Comparison of ENCODE assay signal across 1 cellular context in the genomic region with DNA sequence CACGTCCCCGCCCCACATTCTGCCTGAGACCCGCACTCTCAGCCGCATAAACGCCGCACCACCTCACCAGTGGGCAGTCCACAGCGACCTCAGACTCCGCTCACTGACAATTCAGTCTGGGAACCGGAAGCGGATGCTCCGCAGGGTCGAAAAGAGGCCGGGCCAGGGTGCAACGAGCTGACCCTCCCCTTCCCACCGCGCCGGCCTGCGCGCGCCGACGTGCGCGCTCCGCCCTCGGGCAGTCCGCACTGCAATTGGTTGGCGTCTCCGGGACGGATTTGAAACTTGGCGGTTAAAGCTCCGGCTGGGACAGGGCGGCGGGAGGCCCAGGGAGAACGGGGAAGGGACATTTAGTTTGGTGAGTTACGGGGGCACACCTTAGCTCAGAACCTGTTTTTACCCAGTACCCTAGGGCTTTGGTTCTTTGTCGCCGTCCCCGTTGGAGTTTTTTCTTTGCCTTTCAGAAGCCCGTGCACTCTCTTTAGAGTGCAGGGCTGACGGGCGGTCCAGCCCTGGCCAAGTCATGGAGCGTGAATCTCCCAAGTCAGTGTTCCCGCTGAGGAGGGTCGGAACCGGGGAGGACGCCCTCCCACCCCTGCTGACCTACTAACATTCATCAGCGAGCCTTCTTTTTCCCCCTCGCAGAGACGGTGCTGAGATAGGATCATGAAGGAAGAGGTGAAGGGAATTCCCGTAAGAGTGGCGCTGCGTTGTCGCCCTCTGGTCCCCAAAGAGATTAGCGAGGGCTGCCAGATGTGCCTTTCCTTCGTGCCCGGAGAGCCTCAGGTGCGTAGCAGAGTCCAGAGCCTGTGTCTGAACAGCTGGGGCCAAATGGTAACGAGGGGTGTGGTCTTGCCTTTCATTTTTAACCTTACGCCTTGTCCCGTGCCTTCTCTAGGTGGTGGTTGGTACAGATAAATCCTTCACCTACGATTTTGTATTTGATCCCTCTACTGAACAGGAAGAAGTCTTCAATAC.
A peak's percentile ranks its signal among the peaks of the same experiment; 100 is the strongest.
TF ChIP-seq lines count a peak whose summit lies in the region.

A gene with protein sequence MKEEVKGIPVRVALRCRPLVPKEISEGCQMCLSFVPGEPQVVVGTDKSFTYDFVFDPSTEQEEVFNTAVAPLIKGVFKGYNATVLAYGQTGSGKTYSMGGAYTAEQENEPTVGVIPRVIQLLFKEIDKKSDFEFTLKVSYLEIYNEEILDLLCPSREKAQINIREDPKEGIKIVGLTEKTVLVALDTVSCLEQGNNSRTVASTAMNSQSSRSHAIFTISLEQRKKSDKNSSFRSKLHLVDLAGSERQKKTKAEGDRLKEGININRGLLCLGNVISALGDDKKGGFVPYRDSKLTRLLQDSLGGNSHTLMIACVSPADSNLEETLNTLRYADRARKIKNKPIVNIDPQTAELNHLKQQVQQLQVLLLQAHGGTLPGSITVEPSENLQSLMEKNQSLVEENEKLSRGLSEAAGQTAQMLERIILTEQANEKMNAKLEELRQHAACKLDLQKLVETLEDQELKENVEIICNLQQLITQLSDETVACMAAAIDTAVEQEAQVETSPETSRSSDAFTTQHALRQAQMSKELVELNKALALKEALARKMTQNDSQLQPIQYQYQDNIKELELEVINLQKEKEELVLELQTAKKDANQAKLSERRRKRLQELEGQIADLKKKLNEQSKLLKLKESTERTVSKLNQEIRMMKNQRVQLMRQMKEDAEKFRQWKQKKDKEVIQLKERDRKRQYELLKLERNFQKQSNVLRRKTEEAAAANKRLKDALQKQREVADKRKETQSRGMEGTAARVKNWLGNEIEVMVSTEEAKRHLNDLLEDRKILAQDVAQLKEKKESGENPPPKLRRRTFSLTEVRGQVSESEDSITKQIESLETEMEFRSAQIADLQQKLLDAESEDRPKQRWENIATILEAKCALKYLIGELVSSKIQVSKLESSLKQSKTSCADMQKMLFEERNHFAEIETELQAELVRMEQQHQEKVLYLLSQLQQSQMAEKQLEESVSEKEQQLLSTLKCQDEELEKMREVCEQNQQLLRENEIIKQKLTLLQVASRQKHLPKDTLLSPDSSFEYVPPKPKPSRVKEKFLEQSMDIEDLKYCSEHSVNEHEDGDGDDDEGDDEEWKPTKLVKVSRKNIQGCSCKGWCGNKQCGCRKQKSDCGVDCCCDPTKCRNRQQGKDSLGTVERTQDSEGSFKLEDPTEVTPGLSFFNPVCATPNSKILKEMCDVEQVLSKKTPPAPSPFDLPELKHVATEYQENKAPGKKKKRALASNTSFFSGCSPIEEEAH (plus strand): TSS at position 312 of the 978 bp plus-strand sequence. CDS start 355 bp downstream, at position 667.
PDZD11 (minus strand) TSS at position 135 of the 978 bp plus-strand sequence. CDS start 586 bp downstream, outside the sequence.

TF ChIP-seq in endothelial cell of umbilical vein, 7 proteins besides CTCF, POLR2A, EP300 and RAD21:
- TF ChIP-seq POLR2AphosphoS5 (IDR thresholded peaks at IDR 0.05; ENCODE audit: insufficient read depth, low read depth, low read length) (peak; percentile 68), EZH2 (IDR thresholded peaks at IDR 0.05; ENCODE audit: borderline replicate concordance, low read depth, low read length, severe bottlenecking) (no peak), GATA2 (IDR thresholded peaks at IDR 0.05; ENCODE audit: insufficient read depth, insufficient read length, low read depth, low read length) (no peak), MAX (IDR thresholded peaks at IDR 0.05; ENCODE audit: insufficient read depth, insufficient read length) (no peak)
